1 cellular context compared by ENCODE assay signal in the genomic region with DNA sequence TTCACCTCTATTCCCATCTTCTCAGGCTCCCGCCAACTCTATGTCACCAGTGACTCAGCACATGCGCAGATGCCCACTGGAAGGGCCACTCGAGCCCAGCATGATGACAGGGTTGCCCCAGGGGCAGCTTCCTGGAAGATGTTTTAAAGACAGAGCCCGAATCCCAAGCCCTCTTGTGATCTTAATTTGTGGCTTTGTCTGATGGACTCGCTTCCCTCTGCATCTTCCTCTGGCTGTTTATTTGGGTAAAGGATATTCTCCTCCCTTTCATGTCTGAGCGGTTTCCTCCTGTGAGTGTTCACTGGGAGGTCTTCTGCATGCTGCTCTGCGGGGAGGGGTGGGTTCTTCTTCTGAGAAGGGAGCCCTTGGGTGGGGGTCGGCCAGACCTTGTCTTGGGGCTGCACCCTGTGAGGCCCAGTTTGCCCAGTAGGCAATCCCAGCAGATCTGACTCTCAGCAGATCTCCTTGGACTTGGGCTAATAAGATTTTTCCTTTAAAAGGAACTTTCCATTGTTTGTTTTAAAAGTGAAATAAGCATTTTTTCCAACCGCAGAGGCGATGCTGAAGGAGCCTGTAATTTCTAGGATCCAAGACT.
TF ChIP-seq lines count a peak whose summit lies in the region.

No MANE protein-coding gene starts in this region.

TF ChIP-seq in H1, 55 proteins besides CTCF, POLR2A, EP300 and RAD21:
- TF ChIP-seq, protein P1, sequence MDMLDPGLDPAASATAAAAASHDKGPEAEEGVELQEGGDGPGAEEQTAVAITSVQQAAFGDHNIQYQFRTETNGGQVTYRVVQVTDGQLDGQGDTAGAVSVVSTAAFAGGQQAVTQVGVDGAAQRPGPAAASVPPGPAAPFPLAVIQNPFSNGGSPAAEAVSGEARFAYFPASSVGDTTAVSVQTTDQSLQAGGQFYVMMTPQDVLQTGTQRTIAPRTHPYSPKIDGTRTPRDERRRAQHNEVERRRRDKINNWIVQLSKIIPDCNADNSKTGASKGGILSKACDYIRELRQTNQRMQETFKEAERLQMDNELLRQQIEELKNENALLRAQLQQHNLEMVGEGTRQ (IDR thresholded peaks at IDR 0.05; ENCODE audit: low read length), result no peak
- TF ChIP-seq, protein P2, sequence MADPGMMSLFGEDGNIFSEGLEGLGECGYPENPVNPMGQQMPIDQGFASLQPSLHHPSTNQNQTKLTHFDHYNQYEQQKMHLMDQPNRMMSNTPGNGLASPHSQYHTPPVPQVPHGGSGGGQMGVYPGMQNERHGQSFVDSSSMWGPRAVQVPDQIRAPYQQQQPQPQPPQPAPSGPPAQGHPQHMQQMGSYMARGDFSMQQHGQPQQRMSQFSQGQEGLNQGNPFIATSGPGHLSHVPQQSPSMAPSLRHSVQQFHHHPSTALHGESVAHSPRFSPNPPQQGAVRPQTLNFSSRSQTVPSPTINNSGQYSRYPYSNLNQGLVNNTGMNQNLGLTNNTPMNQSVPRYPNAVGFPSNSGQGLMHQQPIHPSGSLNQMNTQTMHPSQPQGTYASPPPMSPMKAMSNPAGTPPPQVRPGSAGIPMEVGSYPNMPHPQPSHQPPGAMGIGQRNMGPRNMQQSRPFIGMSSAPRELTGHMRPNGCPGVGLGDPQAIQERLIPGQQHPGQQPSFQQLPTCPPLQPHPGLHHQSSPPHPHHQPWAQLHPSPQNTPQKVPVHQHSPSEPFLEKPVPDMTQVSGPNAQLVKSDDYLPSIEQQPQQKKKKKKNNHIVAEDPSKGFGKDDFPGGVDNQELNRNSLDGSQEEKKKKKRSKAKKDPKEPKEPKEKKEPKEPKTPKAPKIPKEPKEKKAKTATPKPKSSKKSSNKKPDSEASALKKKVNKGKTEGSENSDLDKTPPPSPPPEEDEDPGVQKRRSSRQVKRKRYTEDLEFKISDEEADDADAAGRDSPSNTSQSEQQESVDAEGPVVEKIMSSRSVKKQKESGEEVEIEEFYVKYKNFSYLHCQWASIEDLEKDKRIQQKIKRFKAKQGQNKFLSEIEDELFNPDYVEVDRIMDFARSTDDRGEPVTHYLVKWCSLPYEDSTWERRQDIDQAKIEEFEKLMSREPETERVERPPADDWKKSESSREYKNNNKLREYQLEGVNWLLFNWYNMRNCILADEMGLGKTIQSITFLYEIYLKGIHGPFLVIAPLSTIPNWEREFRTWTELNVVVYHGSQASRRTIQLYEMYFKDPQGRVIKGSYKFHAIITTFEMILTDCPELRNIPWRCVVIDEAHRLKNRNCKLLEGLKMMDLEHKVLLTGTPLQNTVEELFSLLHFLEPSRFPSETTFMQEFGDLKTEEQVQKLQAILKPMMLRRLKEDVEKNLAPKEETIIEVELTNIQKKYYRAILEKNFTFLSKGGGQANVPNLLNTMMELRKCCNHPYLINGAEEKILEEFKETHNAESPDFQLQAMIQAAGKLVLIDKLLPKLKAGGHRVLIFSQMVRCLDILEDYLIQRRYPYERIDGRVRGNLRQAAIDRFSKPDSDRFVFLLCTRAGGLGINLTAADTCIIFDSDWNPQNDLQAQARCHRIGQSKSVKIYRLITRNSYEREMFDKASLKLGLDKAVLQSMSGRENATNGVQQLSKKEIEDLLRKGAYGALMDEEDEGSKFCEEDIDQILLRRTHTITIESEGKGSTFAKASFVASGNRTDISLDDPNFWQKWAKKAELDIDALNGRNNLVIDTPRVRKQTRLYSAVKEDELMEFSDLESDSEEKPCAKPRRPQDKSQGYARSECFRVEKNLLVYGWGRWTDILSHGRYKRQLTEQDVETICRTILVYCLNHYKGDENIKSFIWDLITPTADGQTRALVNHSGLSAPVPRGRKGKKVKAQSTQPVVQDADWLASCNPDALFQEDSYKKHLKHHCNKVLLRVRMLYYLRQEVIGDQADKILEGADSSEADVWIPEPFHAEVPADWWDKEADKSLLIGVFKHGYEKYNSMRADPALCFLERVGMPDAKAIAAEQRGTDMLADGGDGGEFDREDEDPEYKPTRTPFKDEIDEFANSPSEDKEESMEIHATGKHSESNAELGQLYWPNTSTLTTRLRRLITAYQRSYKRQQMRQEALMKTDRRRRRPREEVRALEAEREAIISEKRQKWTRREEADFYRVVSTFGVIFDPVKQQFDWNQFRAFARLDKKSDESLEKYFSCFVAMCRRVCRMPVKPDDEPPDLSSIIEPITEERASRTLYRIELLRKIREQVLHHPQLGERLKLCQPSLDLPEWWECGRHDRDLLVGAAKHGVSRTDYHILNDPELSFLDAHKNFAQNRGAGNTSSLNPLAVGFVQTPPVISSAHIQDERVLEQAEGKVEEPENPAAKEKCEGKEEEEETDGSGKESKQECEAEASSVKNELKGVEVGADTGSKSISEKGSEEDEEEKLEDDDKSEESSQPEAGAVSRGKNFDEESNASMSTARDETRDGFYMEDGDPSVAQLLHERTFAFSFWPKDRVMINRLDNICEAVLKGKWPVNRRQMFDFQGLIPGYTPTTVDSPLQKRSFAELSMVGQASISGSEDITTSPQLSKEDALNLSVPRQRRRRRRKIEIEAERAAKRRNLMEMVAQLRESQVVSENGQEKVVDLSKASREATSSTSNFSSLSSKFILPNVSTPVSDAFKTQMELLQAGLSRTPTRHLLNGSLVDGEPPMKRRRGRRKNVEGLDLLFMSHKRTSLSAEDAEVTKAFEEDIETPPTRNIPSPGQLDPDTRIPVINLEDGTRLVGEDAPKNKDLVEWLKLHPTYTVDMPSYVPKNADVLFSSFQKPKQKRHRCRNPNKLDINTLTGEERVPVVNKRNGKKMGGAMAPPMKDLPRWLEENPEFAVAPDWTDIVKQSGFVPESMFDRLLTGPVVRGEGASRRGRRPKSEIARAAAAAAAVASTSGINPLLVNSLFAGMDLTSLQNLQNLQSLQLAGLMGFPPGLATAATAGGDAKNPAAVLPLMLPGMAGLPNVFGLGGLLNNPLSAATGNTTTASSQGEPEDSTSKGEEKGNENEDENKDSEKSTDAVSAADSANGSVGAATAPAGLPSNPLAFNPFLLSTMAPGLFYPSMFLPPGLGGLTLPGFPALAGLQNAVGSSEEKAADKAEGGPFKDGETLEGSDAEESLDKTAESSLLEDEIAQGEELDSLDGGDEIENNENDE (IDR thresholded peaks at IDR 0.05; ENCODE audit: insufficient replicate concordance, low read length), result no peak
- TF ChIP-seq KDM5A (IDR thresholded peaks at IDR 0.05; ENCODE audit: low read length), result no peak
- no peak for TF ChIP-seq TEAD4 (IDR thresholded peaks at IDR 0.05; ENCODE audit: low read depth, low read length)
- no peak for TF ChIP-seq BCL11A (IDR thresholded peaks at IDR 0.05; ENCODE audit: low read depth in 2 of 2, low read length in 2 of 2)
- no peak for TF ChIP-seq CBX5 (IDR thresholded peaks at IDR 0.05; ENCODE audit: low read depth, low read length)
- TF ChIP-seq SP1 (IDR thresholded peaks at IDR 0.05; ENCODE audit: low read depth, low read length), result no peak
- TF ChIP-seq, protein P3, sequence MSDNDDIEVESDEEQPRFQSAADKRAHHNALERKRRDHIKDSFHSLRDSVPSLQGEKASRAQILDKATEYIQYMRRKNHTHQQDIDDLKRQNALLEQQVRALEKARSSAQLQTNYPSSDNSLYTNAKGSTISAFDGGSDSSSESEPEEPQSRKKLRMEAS (IDR thresholded peaks at IDR 0.05), result no peak
- TF ChIP-seq SAP30 (IDR thresholded peaks at IDR 0.05; ENCODE audit: insufficient read depth, insufficient replicate concordance, low read length), result no peak
- TF ChIP-seq RXRA (IDR thresholded peaks at IDR 0.05; ENCODE audit: insufficient read depth, low read depth, low read length), result no peak
- no peak for TF ChIP-seq SUZ12 (IDR thresholded peaks at IDR 0.05; ENCODE audit: low read length)
- TF ChIP-seq RNF2 (IDR thresholded peaks at IDR 0.05; ENCODE audit: borderline replicate concordance, low read depth, low read length, missing control alignments, poor library complexity, severe bottlenecking), result no peak
- no peak for TF ChIP-seq GTF2F1 (IDR thresholded peaks at IDR 0.05; ENCODE audit: borderline replicate concordance, low read depth, low read length)
